In the genomic region with DNA sequence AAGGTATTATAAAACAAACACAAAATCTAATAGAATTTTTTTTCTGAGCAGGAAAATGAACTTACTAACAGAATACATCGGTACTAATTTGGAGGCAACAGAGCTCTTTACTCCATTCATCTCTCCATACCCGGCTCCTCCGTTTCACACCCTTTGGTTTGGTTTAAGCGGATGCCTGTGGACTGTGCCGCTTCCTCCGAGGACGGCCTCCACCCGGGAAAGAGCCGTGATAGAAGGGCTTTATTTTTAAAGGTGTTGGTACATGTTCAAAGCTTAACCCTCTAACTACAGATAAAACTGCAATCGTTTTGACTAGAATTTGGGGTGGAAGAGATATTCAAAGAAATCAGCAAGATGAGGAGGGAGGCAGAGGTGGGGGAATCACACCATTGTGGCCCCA, we compare ENCODE assay signal across 21 cellular contexts. TPM values are rescaled to one million over a fixed set of nuclear protein-coding genes. Genes with fewer than 3 reads are reported as not detected.
DNase-seq lines count a peak whose midpoint lies in the region; ATAC-seq and TF ChIP-seq lines count a peak whose summit lies in the region.
"Had no signal": no experiment of that assay in that cellular context is flagged by ENCODE, and none has a peak within 500 bp of the region (broad histone marks: within the 10 kb centered on the region; RNA-seq: fewer than 3 reads in every experiment).

No MANE protein-coding gene starts in this region.

- peaks cover 51% of the 10 kb centered on the region for H3K4me1 ChIP-seq in left ventricle myocardium inferior
- H3K4me1 ChIP-seq in vagina: peaks cover 23% of the 10 kb centered on the region

- H3K9me3 ChIP-seq in left ventricle myocardium inferior (replicated peaks) (no peaks in the 10 kb centered on the region), vagina (no peaks in the 10 kb centered on the region)
- H3K9me3 ChIP-seq: tibial nerve had no signal

- H3K9me3 Mint-ChIP-seq in brain (peaks cover 0 to 42% (median 10%) of the 10 kb centered on the region in 5 experiments), nephron (peaks cover 2% of the 10 kb centered on the region)
- no peaks in the 10 kb centered on the region for H3K9me3 Mint-ChIP-seq in stimulated activated memory B cell treated with anti-CD40 and anti-IgM and Interleukin-4, amounts not matched to agents 10 μg/mL and 1 μg/mL and 100 μg/mL, for 72 hours
- H3K9me3 Mint-ChIP-seq: stimulated activated effector memory CD8-positive, alpha-beta T cell treated with anti-CD3 and anti-CD28 coated beads, Interleukin-12 subunit alpha, Interleukin-12 subunit beta, amount 100 ng/mL, for 72 hours had no signal

- H3K36me3 ChIP-seq in left ventricle myocardium inferior (peaks cover 21% of the 10 kb centered on the region), vagina (no peaks in the 10 kb centered on the region)
- H3K36me3 ChIP-seq: tibial nerve had no signal

- H3K4me3 Mint-ChIP-seq in brain (peak overlapping the region in 4 of 5 experiments; percentile 1 to 85 (median 84)), nephron (peak overlapping the region; percentile 77 to 86 (median 84))
- no peak overlapping the region for H3K4me3 Mint-ChIP-seq in stimulated activated memory B cell treated with anti-CD40 and anti-IgM and Interleukin-4, amounts not matched to agents 10 μg/mL and 1 μg/mL and 100 μg/mL, for 72 hours
- H3K4me3 Mint-ChIP-seq: HFFc6; stimulated activated effector memory CD8-positive, alpha-beta T cell treated with anti-CD3 and anti-CD28 coated beads, Interleukin-12 subunit alpha, Interleukin-12 subunit beta, amount 100 ng/mL, for 72 hours had no signal

- intact Hi-C loops in left ventricle myocardium inferior (cut with micrococcal nuclease): no loop called here
- intact Hi-C loops in Right ventricle myocardium inferior (cut with DNase I): loop anchor here (5.0 kb wide), 1 partner anchor 110 kb away; no protein-coding TSS in a partner anchor
- intact Hi-C loops in vagina (cut with DNase I): no loop called here

- H3K27ac ChIP-seq in left ventricle myocardium inferior (replicated peaks) (peak overlapping the region; percentile 67), vagina (peak overlapping the region; percentile 82)
- H3K27ac ChIP-seq: dorsolateral prefrontal cortex, tibial nerve had no signal

- no peak overlapping the region for H3K27ac Mint-ChIP-seq in brain
- no peak overlapping the region for H3K27ac Mint-ChIP-seq in nephron
- no peak overlapping the region for H3K27ac Mint-ChIP-seq in stimulated activated memory B cell treated with anti-CD40 and anti-IgM and Interleukin-4, amounts not matched to agents 10 μg/mL and 1 μg/mL and 100 μg/mL, for 72 hours
- H3K27ac Mint-ChIP-seq: HFFc6; stimulated activated effector memory CD8-positive, alpha-beta T cell treated with anti-CD3 and anti-CD28 coated beads, Interleukin-12 subunit alpha, Interleukin-12 subunit beta, amount 100 ng/mL, for 72 hours had no signal

- peak overlapping the region; percentile 85 for H3K4me3 ChIP-seq in left ventricle myocardium inferior
- H3K4me3 ChIP-seq in vagina: peak overlapping the region; percentile 73 to 81
- H3K4me3 ChIP-seq: tibial nerve had no signal

- H3K36me3 Mint-ChIP-seq in brain (no peaks in the 10 kb centered on the region), nephron (ENCODE audit: low read depth) (peaks cover 5% of the 10 kb centered on the region)
- H3K36me3 Mint-ChIP-seq in stimulated activated memory B cell treated with anti-CD40 and anti-IgM and Interleukin-4, amounts not matched to agents 10 μg/mL and 1 μg/mL and 100 μg/mL, for 72 hours: no peaks in the 10 kb centered on the region
- H3K36me3 Mint-ChIP-seq: stimulated activated effector memory CD8-positive, alpha-beta T cell treated with anti-CD3 and anti-CD28 coated beads, Interleukin-12 subunit alpha, Interleukin-12 subunit beta, amount 100 ng/mL, for 72 hours had no signal

- ATAC-seq in Right ventricle myocardium inferior (no peak), GM21390 (IDR thresholded peaks at IDR 0.05; ENCODE audit: unreplicated experiment) (no peak), HG03280 (IDR thresholded peaks at IDR 0.05; ENCODE audit: unreplicated experiment) (no peak)
- no peak for ATAC-seq in stimulated activated memory B cell treated with anti-CD40 and anti-IgM and Interleukin-4, amounts not matched to agents 10 μg/mL and 1 μg/mL and 100 μg/mL, for 72 hours
- ATAC-seq: stimulated activated effector memory CD8-positive, alpha-beta T cell treated with anti-CD3 and anti-CD28 coated beads, Interleukin-12 subunit alpha, Interleukin-12 subunit beta, amount 100 ng/mL, for 72 hours had no signal

- no peak for TF ChIP-seq POLR2A in vagina (IDR thresholded peaks at IDR 0.05)

- TF ChIP-seq CTCF in left ventricle myocardium inferior (IDR thresholded peaks at IDR 0.05; ENCODE audit: borderline replicate concordance): no peak
- TF ChIP-seq CTCF in brain (conservative IDR thresholded peaks at IDR 0.05): no peak
- TF ChIP-seq CTCF in nephron (IDR thresholded peaks at IDR 0.05; ENCODE audit: unreplicated experiment in 3 of 3): no peak
- no peak for TF ChIP-seq CTCF in vagina (IDR thresholded peaks at IDR 0.05)

- H3K4me1 Mint-ChIP-seq in brain (peaks cover 34% of the 10 kb centered on the region), nephron (peaks cover 8% of the 10 kb centered on the region)
- no peaks in the 10 kb centered on the region for H3K4me1 Mint-ChIP-seq in stimulated activated memory B cell treated with anti-CD40 and anti-IgM and Interleukin-4, amounts not matched to agents 10 μg/mL and 1 μg/mL and 100 μg/mL, for 72 hours
- H3K4me1 Mint-ChIP-seq: stimulated activated effector memory CD8-positive, alpha-beta T cell treated with anti-CD3 and anti-CD28 coated beads, Interleukin-12 subunit alpha, Interleukin-12 subunit beta, amount 100 ng/mL, for 72 hours had no signal

- peaks cover 47% of the 10 kb centered on the region for H3K27me3 Mint-ChIP-seq in brain
- peaks cover 45% of the 10 kb centered on the region for H3K27me3 Mint-ChIP-seq in nephron (ENCODE audit: low read depth)
- peaks cover 10% of the 10 kb centered on the region for H3K27me3 Mint-ChIP-seq in stimulated activated memory B cell treated with anti-CD40 and anti-IgM and Interleukin-4, amounts not matched to agents 10 μg/mL and 1 μg/mL and 100 μg/mL, for 72 hours

- H3K27me3 ChIP-seq in left ventricle myocardium inferior (ENCODE audit: low read depth): peaks cover 32% of the 10 kb centered on the region
- no peaks in the 10 kb centered on the region for H3K27me3 ChIP-seq in vagina

- DNase-seq in left ventricle myocardium inferior (no peak), Right ventricle myocardium inferior (ENCODE audit: missing footprints) (no peak), vagina (ENCODE audit: extremely low spot score in 2 of 2) (peak in 1 of 2 donors; percentile 79)
- DNase-seq: activated CD4-positive, alpha-beta T cell treated with anti-CD3 and anti-CD28 coated beads for 48 hours; DMS79 treated with DMSO at 0.1 percent for 48 hours; dorsolateral prefrontal cortex; erythroblast; HFFc6; KBM-7; midbrain; NCI-H1930; NCI-H446 treated with DMSO at 0.1 percent for 48 hours; NK-92 treated with Interleukin-12 subunit alpha and Interleukin-12 subunit beta, amount 100 ng/mL, for 24 hours; occipital lobe had no signal

RNA-seq across cellular contexts. Expression of gene VIPR2, which starts 1.9 kb away (rescaled TPM):
- 17.5 TPM for total RNA-seq in left ventricle myocardium inferior
- 17.0 TPM for total RNA-seq in Right ventricle myocardium inferior
- 0.81 TPM for polyA plus RNA-seq in brain (ENCODE audit: insufficient read depth, low read depth, low replicate concordance)
- 11.3 TPM for total RNA-seq in vagina
- total RNA-seq: HFFc6 had no signal
